ENCODE assay signal across 1 cellular context in the genomic region with DNA sequence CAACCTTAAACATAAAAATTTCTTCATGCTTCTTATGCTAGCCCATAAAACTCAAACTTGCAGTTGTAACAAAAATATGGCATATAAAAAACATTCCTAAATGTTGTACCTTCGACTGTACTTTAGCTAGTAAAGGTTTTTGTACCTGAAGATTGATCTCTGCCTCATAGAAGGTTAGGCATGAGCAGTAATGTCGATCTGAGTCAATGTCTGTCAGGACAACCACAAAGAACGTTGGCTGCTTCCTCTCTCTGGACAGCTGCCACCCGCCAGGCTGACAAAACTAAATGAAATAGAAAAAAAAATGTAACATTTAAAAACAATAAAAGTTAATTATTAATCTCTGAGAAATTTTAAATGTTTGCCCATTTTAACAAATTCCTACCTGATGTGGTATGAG.
TF ChIP-seq lines count a peak whose summit lies in the region.

No MANE protein-coding gene starts in this region.

TF ChIP-seq in WTC11, 78 proteins besides CTCF, POLR2A, EP300 and RAD21 (continued from another document):
- TF ChIP-seq, protein P1, sequence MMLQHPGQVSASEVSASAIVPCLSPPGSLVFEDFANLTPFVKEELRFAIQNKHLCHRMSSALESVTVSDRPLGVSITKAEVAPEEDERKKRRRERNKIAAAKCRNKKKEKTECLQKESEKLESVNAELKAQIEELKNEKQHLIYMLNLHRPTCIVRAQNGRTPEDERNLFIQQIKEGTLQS (CRISPR knock-in tag; conservative IDR thresholded peaks at IDR 0.05) = no peak
- TF ChIP-seq GABPB1 (CRISPR knock-in tag; IDR thresholded peaks at IDR 0.05) = no peak
TF ChIP-seq in WTC11: peak in this region for 0.
